Comparison of ENCODE assay signal across 9 cellular contexts in genomic region chr9:26723486-26723885, GRCh38.
DNase-seq lines count a peak whose midpoint lies in the region; ATAC-seq and TF ChIP-seq lines count a peak whose summit lies in the region.
"Had no signal": no experiment of that assay in that cellular context is flagged by ENCODE, and none has a peak within 500 bp of the region (broad histone marks: within the 10 kb centered on the region; RNA-seq: fewer than 3 reads in every experiment).

No MANE protein-coding gene starts in this region.

- peak; percentile 82 for TF ChIP-seq CTCF in HEK293 (tag by site-specific recombination; IDR thresholded peaks at IDR 0.05)
- TF ChIP-seq CTCF in colonic mucosa (IDR thresholded peaks at IDR 0.05), result no peak
- peak; percentile 30 for TF ChIP-seq CTCF in osteocyte (IDR thresholded peaks at IDR 0.05)

- peaks cover 8% of the 10 kb centered on the region for H3K4me1 Mint-ChIP-seq in osteocyte (ENCODE audit: unreplicated experiment)
- H3K4me1 Mint-ChIP-seq: activated naive CD8-positive, alpha-beta T cell treated with anti-CD3 and anti-CD28 coated beads, Interleukin-2, amount 10 ng/mL, durations not matched to agents 7 days and 5 days had no signal

- ATAC-seq in activated CD4-positive, CD25-positive, alpha-beta regulatory T cell treated with anti-CD3 and anti-CD28 coated beads, Interleukin-2, amount 50 U/mL, for 24 hours, result no peak

- H3K36me3 Mint-ChIP-seq in osteocyte (ENCODE audit: unreplicated experiment), result no peaks in the 10 kb centered on the region
- H3K36me3 Mint-ChIP-seq: activated naive CD8-positive, alpha-beta T cell treated with anti-CD3 and anti-CD28 coated beads, Interleukin-2, amount 10 ng/mL, durations not matched to agents 7 days and 5 days had no signal

- H3K4me1 ChIP-seq in HEK293 (ENCODE audit: control insufficient read depth, insufficient read depth, low read length) (peaks cover 5% of the 10 kb centered on the region; the same call in 1 of the 2 replicates), colonic mucosa (no peaks in the 10 kb centered on the region)

- H3K4me3 ChIP-seq in HEK293 (ENCODE audit: low read depth, low read length) (no peak overlapping the region), colonic mucosa (no peak overlapping the region)

- H3K9me3 Mint-ChIP-seq in osteocyte (ENCODE audit: unreplicated experiment), result no peaks in the 10 kb centered on the region
- H3K9me3 Mint-ChIP-seq: activated naive CD8-positive, alpha-beta T cell treated with anti-CD3 and anti-CD28 coated beads, Interleukin-2, amount 10 ng/mL, durations not matched to agents 7 days and 5 days had no signal

- intact Hi-C loops in colonic mucosa (cut with DNase I), result no loop called here

- H3K4me3 Mint-ChIP-seq in osteocyte (ENCODE audit: unreplicated experiment), result no peak overlapping the region
- H3K4me3 Mint-ChIP-seq: activated naive CD8-positive, alpha-beta T cell treated with anti-CD3 and anti-CD28 coated beads, Interleukin-2, amount 10 ng/mL, durations not matched to agents 7 days and 5 days had no signal

- H3K9me3 ChIP-seq in HEK293 (ENCODE audit: control insufficient read depth, insufficient read depth, low read depth, low read length), result no peaks in the 10 kb centered on the region
- no peaks in the 10 kb centered on the region for H3K9me3 ChIP-seq in colonic mucosa

- CTCF ChIA-PET in HEK293 (lab: Yijun Ruan, JAX), result interaction anchor here (0.6 to 1.6 kb wide), 11 partner anchors 8 to 235 kb away, joined by 3 to 9 read pairs (median 3); no protein-coding TSS in a partner anchor

- H3K27ac ChIP-seq in HEK293 (ENCODE audit: extremely low read depth, low read depth, low read length) (no peak overlapping the region), colonic mucosa (no peak overlapping the region)

- POLR2A ChIA-PET in HEK293 (lab: Yijun Ruan, JAX), result no interaction called here

- H3K9ac ChIP-seq in colonic mucosa (ENCODE audit: low read depth in 2 of 2, low read length in 2 of 2), result no peak overlapping the region

- DNase-seq in activated CD4-positive, CD25-positive, alpha-beta regulatory T cell treated with anti-CD3 and anti-CD28 coated beads, Interleukin-2, amount 50 U/mL, for 72 hours, result peak; percentile 29
- DNase-seq in NCI-H526 treated with DMSO at 0.1 percent for 48 hours (lab: John Stamatoyannopoulos, UW) (peak; percentile 12), colonic mucosa (peak; percentile 61), osteocyte (ENCODE audit: extremely low spot score, unreplicated experiment) (peak; percentile 80), epidermal melanocyte (ENCODE audit: insufficient read length, low spot score) (no peak)
- no peak for DNase-seq in effector CD4-positive, alpha-beta T cell
- DNase-seq: activated naive CD8-positive, alpha-beta T cell treated with anti-CD3 and anti-CD28 coated beads, Interleukin-2, amount 10 ng/mL, durations not matched to agents 7 days and 5 days had no signal

- no peaks in the 10 kb centered on the region for H3K27me3 ChIP-seq in colonic mucosa

- no peaks in the 10 kb centered on the region for H3K36me3 ChIP-seq in HEK293 (ENCODE audit: control insufficient read depth in 2 of 2, insufficient read depth in 1 of 2, low read length in 2 of 2)
- H3K36me3 ChIP-seq in colonic mucosa, result no peaks in the 10 kb centered on the region

- H3K27ac Mint-ChIP-seq in osteocyte (ENCODE audit: unreplicated experiment), result no peak overlapping the region
- H3K27ac Mint-ChIP-seq: activated naive CD8-positive, alpha-beta T cell treated with anti-CD3 and anti-CD28 coated beads, Interleukin-2, amount 10 ng/mL, durations not matched to agents 7 days and 5 days had no signal

- H3K27me3 Mint-ChIP-seq in osteocyte (ENCODE audit: unreplicated experiment), result peaks cover 64% of the 10 kb centered on the region

TF ChIP-seq in HEK293, 187 proteins besides CTCF, POLR2A, EP300 and RAD21:
- TF ChIP-seq, protein P1, sequence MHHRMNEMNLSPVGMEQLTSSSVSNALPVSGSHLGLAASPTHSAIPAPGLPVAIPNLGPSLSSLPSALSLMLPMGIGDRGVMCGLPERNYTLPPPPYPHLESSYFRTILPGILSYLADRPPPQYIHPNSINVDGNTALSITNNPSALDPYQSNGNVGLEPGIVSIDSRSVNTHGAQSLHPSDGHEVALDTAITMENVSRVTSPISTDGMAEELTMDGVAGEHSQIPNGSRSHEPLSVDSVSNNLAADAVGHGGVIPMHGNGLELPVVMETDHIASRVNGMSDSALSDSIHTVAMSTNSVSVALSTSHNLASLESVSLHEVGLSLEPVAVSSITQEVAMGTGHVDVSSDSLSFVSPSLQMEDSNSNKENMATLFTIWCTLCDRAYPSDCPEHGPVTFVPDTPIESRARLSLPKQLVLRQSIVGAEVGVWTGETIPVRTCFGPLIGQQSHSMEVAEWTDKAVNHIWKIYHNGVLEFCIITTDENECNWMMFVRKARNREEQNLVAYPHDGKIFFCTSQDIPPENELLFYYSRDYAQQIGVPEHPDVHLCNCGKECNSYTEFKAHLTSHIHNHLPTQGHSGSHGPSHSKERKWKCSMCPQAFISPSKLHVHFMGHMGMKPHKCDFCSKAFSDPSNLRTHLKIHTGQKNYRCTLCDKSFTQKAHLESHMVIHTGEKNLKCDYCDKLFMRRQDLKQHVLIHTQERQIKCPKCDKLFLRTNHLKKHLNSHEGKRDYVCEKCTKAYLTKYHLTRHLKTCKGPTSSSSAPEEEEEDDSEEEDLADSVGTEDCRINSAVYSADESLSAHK (tag by site-specific recombination; IDR thresholded peaks at IDR 0.05), result peak; percentile 66
- no peak for TF ChIP-seq ZSCAN18 (tag by site-specific recombination; IDR thresholded peaks at IDR 0.05)
- TF ChIP-seq, protein P2, sequence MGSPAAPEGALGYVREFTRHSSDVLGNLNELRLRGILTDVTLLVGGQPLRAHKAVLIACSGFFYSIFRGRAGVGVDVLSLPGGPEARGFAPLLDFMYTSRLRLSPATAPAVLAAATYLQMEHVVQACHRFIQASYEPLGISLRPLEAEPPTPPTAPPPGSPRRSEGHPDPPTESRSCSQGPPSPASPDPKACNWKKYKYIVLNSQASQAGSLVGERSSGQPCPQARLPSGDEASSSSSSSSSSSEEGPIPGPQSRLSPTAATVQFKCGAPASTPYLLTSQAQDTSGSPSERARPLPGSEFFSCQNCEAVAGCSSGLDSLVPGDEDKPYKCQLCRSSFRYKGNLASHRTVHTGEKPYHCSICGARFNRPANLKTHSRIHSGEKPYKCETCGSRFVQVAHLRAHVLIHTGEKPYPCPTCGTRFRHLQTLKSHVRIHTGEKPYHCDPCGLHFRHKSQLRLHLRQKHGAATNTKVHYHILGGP (tag by site-specific recombination; IDR thresholded peaks at IDR 0.05), result no peak
- no peak for TF ChIP-seq ZNF146 (tag by site-specific recombination; IDR thresholded peaks at IDR 0.05)
- TF ChIP-seq KLF7 (tag by site-specific recombination; IDR thresholded peaks at IDR 0.05; ENCODE audit: borderline replicate concordance), result no peak
- TF ChIP-seq ZNF174 (tag by site-specific recombination; IDR thresholded peaks at IDR 0.05), result no peak
- 0 out of 2 replicates have a peak, but pooled peaks have one; percentile 21 for TF ChIP-seq GLIS2 (tag by site-specific recombination; IDR thresholded peaks at IDR 0.05)

Comparison
In these comparisons a context has a peak if more than half of its experiments do, and no peak if none do; other contexts are left out.
1. DNase-seq: peak in activated CD4-positive, CD25-positive, alpha-beta regulatory T cell treated with anti-CD3 and anti-CD28 coated beads, Interleukin-2, amount 50 U/mL, for 72 hours (single experiment), NCI-H526 treated with DMSO at 0.1 percent for 48 hours (single experiment), colonic mucosa (single experiment) and osteocyte (single experiment); none in epidermal melanocyte (single experiment) and effector CD4-positive, alpha-beta T cell (single experiment).